Comparison of ENCODE assay signal across 14 cellular contexts in genomic region chr3:37139567-37140052, GRCh38. TPM values are rescaled to one million over a fixed set of nuclear protein-coding genes. Genes with fewer than 3 reads are reported as not detected.
A peak's percentile ranks its signal among the peaks of the same experiment; 100 is the strongest.
DNase-seq lines count a peak whose midpoint lies in the region; ATAC-seq and TF ChIP-seq lines count a peak whose summit lies in the region.
"Had no signal": no experiment of that assay in that cellular context is flagged by ENCODE, and none has a peak within 500 bp of the region (broad histone marks: within the 10 kb centered on the region; RNA-seq: fewer than 3 reads in every experiment).

No MANE protein-coding gene starts in this region.

- H3K27ac ChIP-seq in OCI-LY3 (ENCODE audit: low read length) (no peak overlapping the region), mesenchymal stem cell (ENCODE audit: low read length, poor library complexity, severe bottlenecking) (no peak overlapping the region), body of pancreas (no peak overlapping the region)
- H3K27ac ChIP-seq in CD8-positive, alpha-beta memory T cell (ENCODE audit: low read depth, low read length) = no peak overlapping the region
- H3K27ac ChIP-seq: brain microvascular endothelial cell, C4-2B had no signal

- H3K36me3 ChIP-seq in OCI-LY3 (replicated peaks; ENCODE audit: low read depth, low read length) (peaks cover 23% of the 10 kb centered on the region), mesenchymal stem cell (ENCODE audit: control insufficient read depth in 1 of 2, insufficient read depth in 2 of 2, low read depth in 1 of 2, low read length in 2 of 2) (peaks cover 16 to 36% of the 10 kb centered on the region in 2 experiments), body of pancreas (replicated peaks in 1 of 2; ENCODE audit: insufficient read depth in 1 of 2, low read depth in 2 of 2) (no peaks in the 10 kb centered on the region)
- H3K36me3 ChIP-seq in CD8-positive, alpha-beta memory T cell (ENCODE audit: insufficient read depth, low read length) = no peaks in the 10 kb centered on the region

- H3K9ac ChIP-seq in OCI-LY3 (ENCODE audit: low read length) (no peak overlapping the region), mesenchymal stem cell (ENCODE audit: low read length) (no peak overlapping the region)

- H3K14ac ChIP-seq in mesenchymal stem cell (ENCODE audit: low read length in 2 of 2) = no peak overlapping the region

- peaks cover 28% of the 10 kb centered on the region for H3K79me1 ChIP-seq in mesenchymal stem cell (replicated peaks; ENCODE audit: low read length, poor library complexity, severe bottlenecking)

- no peaks in the 10 kb centered on the region for H3K9me3 ChIP-seq in OCI-LY3 (ENCODE audit: insufficient read depth, low read length)
- H3K9me3 ChIP-seq in mesenchymal stem cell (ENCODE audit: control insufficient read depth, low read length) = no peaks in the 10 kb centered on the region
- no peaks in the 10 kb centered on the region for H3K9me3 ChIP-seq in body of pancreas
- H3K9me3 ChIP-seq in CD8-positive, alpha-beta memory T cell (ENCODE audit: low read length) = no peaks in the 10 kb centered on the region

- no peak overlapping the region for H2AK5ac ChIP-seq in mesenchymal stem cell (ENCODE audit: low read length, severe bottlenecking)

- peak; percentile 74 for ATAC-seq in GM18858 (IDR thresholded peaks at IDR 0.05; ENCODE audit: unreplicated experiment)
- peak; percentile 55 for ATAC-seq in GM21717 (IDR thresholded peaks at IDR 0.05; ENCODE audit: unreplicated experiment)
- no peak for ATAC-seq in body of pancreas
- no peak for ATAC-seq in GM21825 (IDR thresholded peaks at IDR 0.05; ENCODE audit: unreplicated experiment)
- ATAC-seq: T-cell had no signal

- no peak overlapping the region for H3K23ac ChIP-seq in mesenchymal stem cell (ENCODE audit: low read length in 2 of 2)

- H3K4me2 ChIP-seq in OCI-LY3 (ENCODE audit: low read length) = peak overlapping the region; percentile 45
- no peak overlapping the region for H3K4me2 ChIP-seq in mesenchymal stem cell (ENCODE audit: low read length, poor library complexity, severe bottlenecking)
- H3K4me2 ChIP-seq: smooth muscle cell had no signal

- no peaks in the 10 kb centered on the region for H3K27me3 Mint-ChIP-seq in CD8-positive, alpha-beta memory T cell
- H3K27me3 Mint-ChIP-seq: T-cell had no signal

- TF ChIP-seq CTCF in OCI-LY3 (IDR thresholded peaks at IDR 0.05; ENCODE audit: low read depth, low read length) (no peak), body of pancreas (IDR thresholded peaks at IDR 0.05) (no peak), lower leg skin (IDR thresholded peaks at IDR 0.05) (no peak)

- H3K4me1 ChIP-seq in OCI-LY3 (ENCODE audit: low read length) (peaks cover 26% of the 10 kb centered on the region), mesenchymal stem cell (ENCODE audit: control insufficient read depth, insufficient read depth, low read depth, low read length) (peaks cover 2% of the 10 kb centered on the region), body of pancreas (peaks cover 16% of the 10 kb centered on the region)
- no peaks in the 10 kb centered on the region for H3K4me1 ChIP-seq in CD8-positive, alpha-beta memory T cell (ENCODE audit: insufficient read depth, low read length)

- no peak overlapping the region for H3K18ac ChIP-seq in mesenchymal stem cell (ENCODE audit: low read depth in 1 of 2, low read length in 2 of 2)

- H4K20me1 ChIP-seq in OCI-LY3 (ENCODE audit: insufficient read depth, low read length) = no peaks in the 10 kb centered on the region

- H3K4me3 Mint-ChIP-seq in CD8-positive, alpha-beta memory T cell = no peak overlapping the region
- H3K4me3 Mint-ChIP-seq: HFFc6, T-cell had no signal

- no peak overlapping the region for H2AFZ ChIP-seq in OCI-LY3 (ENCODE audit: low read depth, low read length)
- no peak overlapping the region for H2AFZ ChIP-seq in mesenchymal stem cell (ENCODE audit: low read depth, low read length)

- no peak overlapping the region for H2BK5ac ChIP-seq in mesenchymal stem cell (ENCODE audit: low read depth, low read length, poor library complexity, severe bottlenecking)

- peak overlapping the region; percentile 4 for H4K8ac ChIP-seq in mesenchymal stem cell (ENCODE audit: low read length)

- H3K27ac Mint-ChIP-seq in CD8-positive, alpha-beta memory T cell = no peak overlapping the region
- H3K27ac Mint-ChIP-seq: activated T-helper 2 cell treated with anti-CD3 and anti-CD28 coated beads, Interferon-gamma antibody, Interleukin-2, Interleukin-4, amounts not matched to agents 10 μg/mL and 5 μg/mL and 100 μg/mL, durations not matched to agents 14 hours and 24 hours and 36 hours; T-cell had no signal

- H2BK12ac ChIP-seq in mesenchymal stem cell (ENCODE audit: low read length in 2 of 2) = no peak overlapping the region

- CTCF ChIA-PET in CD8-positive, alpha-beta memory T cell (lab: Charles Lee) = no interaction called here

- H3K36me3 Mint-ChIP-seq in CD8-positive, alpha-beta memory T cell = peaks cover 6 to 27% (median 13%) of the 10 kb centered on the region in 3 donors

- H4K91ac ChIP-seq in mesenchymal stem cell (ENCODE audit: low read length) = no peak overlapping the region

- 84% methylated on average over 1 of the region's 1 CpG for WGBS in mesenchymal stem cell
- 93 to 100% methylated on average over 1 of the region's 1 CpG for WGBS in body of pancreas, 2 donors
- WGBS in lower leg skin, 2 donors = 94 to 95% methylated on average over 1 of the region's 1 CpG

- H3K27me3 ChIP-seq in OCI-LY3 (ENCODE audit: low read depth, low read length) = no peaks in the 10 kb centered on the region
- H3K27me3 ChIP-seq in mesenchymal stem cell (ENCODE audit: control insufficient read depth in 1 of 2, insufficient read depth in 1 of 2, low read length in 2 of 2) = no peaks in the 10 kb centered on the region
- H3K27me3 ChIP-seq in body of pancreas = no peaks in the 10 kb centered on the region
- H3K27me3 ChIP-seq in CD8-positive, alpha-beta memory T cell (ENCODE audit: insufficient read depth, low read length, poor library complexity, severe bottlenecking) = no peaks in the 10 kb centered on the region
- H3K27me3 ChIP-seq: brain microvascular endothelial cell had no signal

- H2BK120ac ChIP-seq in mesenchymal stem cell (ENCODE audit: low read depth, low read length) = no peak overlapping the region

- DNase-seq in mesenchymal stem cell (no peak), body of pancreas (no peak), lower leg skin (ENCODE audit: low spot score in 2 of 2) (no peak)
- no peak for DNase-seq in CD8-positive, alpha-beta memory T cell
- DNase-seq: brain microvascular endothelial cell, HFFc6, T-cell had no signal

- no peaks in the 10 kb centered on the region for H3K9me3 Mint-ChIP-seq in CD8-positive, alpha-beta memory T cell
- H3K9me3 Mint-ChIP-seq: activated T-helper 2 cell treated with anti-CD3 and anti-CD28 coated beads, Interferon-gamma antibody, Interleukin-2, Interleukin-4, amounts not matched to agents 10 μg/mL and 5 μg/mL and 100 μg/mL, durations not matched to agents 14 hours and 24 hours and 36 hours; HFFc6; T-cell had no signal

- H3K4me1 Mint-ChIP-seq in CD8-positive, alpha-beta memory T cell = peaks cover 7 to 15% (median 14%) of the 10 kb centered on the region in 3 donors

- intact Hi-C loops in body of pancreas (cut with DNase I) (no loop called here), lower leg skin (cut with DNase I; ENCODE audit: low total_unique reads) (no loop called here)

- H3K79me2 ChIP-seq in OCI-LY3 (ENCODE audit: low read length) = no peaks in the 10 kb centered on the region

- no peak overlapping the region for H3K4ac ChIP-seq in mesenchymal stem cell (ENCODE audit: low read depth in 1 of 2, low read length in 2 of 2)

- POLR2A ChIA-PET in CD8-positive, alpha-beta memory T cell (lab: Charles Lee) = no interaction called here

- H2BK15ac ChIP-seq in mesenchymal stem cell (ENCODE audit: low read depth, poor library complexity, severe bottlenecking) = no peak overlapping the region

- TF ChIP-seq POLR2A in body of pancreas (IDR thresholded peaks at IDR 0.05) (no peak), lower leg skin (IDR thresholded peaks at IDR 0.05) (no peak)

- H3K4me3 ChIP-seq in OCI-LY3 (ENCODE audit: low read length) = no peak overlapping the region
- H3K4me3 ChIP-seq in mesenchymal stem cell (ENCODE audit: insufficient read depth in 1 of 2, low read depth in 1 of 2, low read length in 2 of 2) = no peak overlapping the region
- H3K4me3 ChIP-seq in body of pancreas = no peak overlapping the region
- H3K4me3 ChIP-seq in CD8-positive, alpha-beta memory T cell (ENCODE audit: low read length) = no peak overlapping the region
- H3K4me3 ChIP-seq in lower leg skin (ENCODE audit: low read depth, poor library complexity, severe bottlenecking) = no peak overlapping the region
- H3K4me3 ChIP-seq: smooth muscle cell had no signal

RNA-seq across cellular contexts. Expression of gene LRRFIP2, which starts 34.8 kb away (rescaled TPM):
- 50.9 TPM for polyA plus RNA-seq in mesenchymal stem cell (2013, experiment 1 of 2)
- 49.6 TPM for polyA plus RNA-seq in mesenchymal stem cell (2013, experiment 2 of 2)
- total RNA-seq in body of pancreas = 10 to 100 TPM; 23.4 to 56.6 TPM
- 10 to 100 TPM; 34.1 to 34.3 TPM for total RNA-seq in CD8-positive, alpha-beta memory T cell
- 21.9 TPM for polyA plus RNA-seq in CD8-positive, alpha-beta memory T cell
- total RNA-seq in lower leg skin = 100 to 1,000 TPM in 1 of 4 donors, 10 to 100 TPM in 3; 67.1 to 102 (median 83.1) TPM

Comparison
In these comparisons a context has a peak if more than half of its experiments do, and no peak if none do; other contexts are left out.
1. ATAC-seq: peak in GM18858 (single experiment) and GM21717 (single experiment); none in body of pancreas (single experiment) and GM21825 (single experiment).